Comparison of ENCODE assay signal across 9 cellular contexts in the genomic region with DNA sequence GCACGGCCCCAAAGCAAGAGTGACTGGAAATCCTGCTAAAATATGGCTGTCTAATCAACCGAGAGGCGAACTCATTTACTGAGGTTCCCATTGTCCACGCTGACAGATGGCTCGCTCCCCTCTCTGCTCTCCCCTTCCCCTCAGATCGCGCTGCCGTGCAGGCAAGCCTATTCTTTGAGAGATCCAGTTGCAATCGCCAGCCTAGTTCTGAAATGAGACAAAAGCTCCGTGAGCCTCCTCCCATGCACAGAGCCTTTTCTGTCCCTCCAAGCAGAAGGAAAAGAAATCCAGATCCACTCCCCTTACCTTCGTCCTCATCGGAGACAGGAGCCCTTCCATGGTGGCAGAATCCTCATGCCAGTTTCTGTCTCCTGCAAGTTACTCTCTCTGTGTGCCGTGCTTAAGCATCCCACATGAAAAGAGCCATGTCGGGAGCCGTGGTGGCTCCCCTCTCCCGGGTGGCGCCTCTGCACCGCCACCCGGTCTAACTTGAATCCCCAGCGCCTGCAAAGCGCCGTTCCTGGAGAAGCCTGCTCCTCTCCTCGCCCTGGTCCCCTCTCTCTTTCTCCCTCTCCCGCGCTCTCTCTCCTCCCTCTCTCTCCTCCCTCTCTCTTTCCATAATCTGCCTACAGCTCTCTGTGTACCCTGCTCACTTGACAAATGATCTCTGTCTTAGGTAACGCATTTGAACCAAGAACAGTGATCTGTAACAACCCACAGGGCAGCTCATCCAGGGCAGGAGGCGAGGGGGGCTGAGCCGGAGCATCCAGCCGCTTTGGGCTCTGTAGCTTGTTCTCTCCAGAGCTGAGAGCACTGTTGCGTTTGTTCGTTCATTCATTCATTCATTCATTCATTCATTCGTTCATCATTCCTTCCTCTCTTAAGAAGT.
DNase-seq lines count a peak whose midpoint lies in the region; ATAC-seq and TF ChIP-seq lines count a peak whose summit lies in the region.
"Had no signal": no experiment of that assay in that cellular context is flagged by ENCODE, and none has a peak within 500 bp of the region (broad histone marks: within the 10 kb centered on the region; RNA-seq: fewer than 3 reads in every experiment).

No MANE protein-coding gene starts in this region.

- H3K9me3 ChIP-seq in NT2/D1 (ENCODE audit: insufficient read depth, low read length) (no peaks in the 10 kb centered on the region), upper lobe of right lung (no peaks in the 10 kb centered on the region)

- intact Hi-C loops in upper lobe of right lung (cut with DNase I): no loop called here

- no peaks in the 10 kb centered on the region for H3K4me1 ChIP-seq in NT2/D1 (ENCODE audit: insufficient read depth, insufficient read length)
- H3K4me1 ChIP-seq in upper lobe of right lung: peaks cover 9% of the 10 kb centered on the region

- peaks cover 29% of the 10 kb centered on the region for H3K27me3 ChIP-seq in NT2/D1 (ENCODE audit: insufficient read depth, insufficient read length)
- H3K27me3 ChIP-seq in upper lobe of right lung: peaks cover 60% of the 10 kb centered on the region

- DNase-seq in DMS79 treated with DMSO at 0.1 percent for 48 hours (lab: John Stamatoyannopoulos, UW) (peak; percentile 5), DMS79 (lab: John Stamatoyannopoulos, UW) (no peak), NT2/D1 (ENCODE audit: low read depth, low spot score) (no peak), dermis blood vessel endothelial cell (peak; percentile 28), midbrain (lab: John Stamatoyannopoulos, UW) (peak; percentile 34), upper lobe of right lung (no peak), HCEC 1CT (no peak)

- TF ChIP-seq CTCF in upper lobe of right lung (IDR thresholded peaks at IDR 0.05): no peak

- peak overlapping the region; percentile 71 for H3K9ac ChIP-seq in NT2/D1 (ENCODE audit: insufficient read length, low read depth)

- H3K27ac ChIP-seq in upper lobe of right lung: no peak overlapping the region
- H3K27ac ChIP-seq: 22Rv1 had no signal

- ATAC-seq in upper lobe of right lung: peak; percentile 47
- no peak for ATAC-seq in HG03354 (IDR thresholded peaks at IDR 0.05; ENCODE audit: poor library complexity, severe bottlenecking, unreplicated experiment)

- H3K36me3 ChIP-seq in NT2/D1 (ENCODE audit: insufficient read depth, insufficient read length, low read length) (no peaks in the 10 kb centered on the region), upper lobe of right lung (no peaks in the 10 kb centered on the region)

- peak overlapping the region; percentile 52 for H3K4me3 ChIP-seq in NT2/D1 (ENCODE audit: insufficient read length, low read depth)
- H3K4me3 ChIP-seq in upper lobe of right lung: peak overlapping the region; percentile 34

Comparison
In these comparisons a context has a peak if more than half of its experiments do, and no peak if none do; other contexts are left out.
1. DNase-seq: peak in DMS79 treated with DMSO at 0.1 percent for 48 hours (single experiment), dermis blood vessel endothelial cell (single experiment) and midbrain (single experiment); none in DMS79 (single experiment), NT2/D1 (single experiment), upper lobe of right lung (single experiment) and HCEC 1CT (single experiment).